In genomic region chr2:112216158-112216557, GRCh38 we compare ENCODE assay signal across 12 cellular contexts. TPM values are rescaled to one million over a fixed set of nuclear protein-coding genes. Genes with fewer than 3 reads are reported as not detected.
A peak's percentile ranks its signal among the peaks of the same experiment; 100 is the strongest.
DNase-seq lines count a peak whose midpoint lies in the region; ATAC-seq and TF ChIP-seq lines count a peak whose summit lies in the region.
"Had no signal": no experiment of that assay in that cellular context is flagged by ENCODE, and none has a peak within 500 bp of the region (broad histone marks: within the 10 kb centered on the region; RNA-seq: fewer than 3 reads in every experiment).

No MANE protein-coding gene starts in this region.

- H3K4me2 ChIP-seq in HCT116 (ENCODE audit: low read length) (no peak overlapping the region), SK-N-SH (no peak overlapping the region)

- TF ChIP-seq RAD21 in HCT116 (IDR thresholded peaks at IDR 0.05; ENCODE audit: low read depth) (peak; percentile 47), SK-N-SH (IDR thresholded peaks at IDR 0.05; ENCODE audit: low read length) (peak; percentile 32)

- H3K9me2 ChIP-seq in HCT116 (ENCODE audit: insufficient read depth): no peaks in the 10 kb centered on the region
- no peaks in the 10 kb centered on the region for H3K9me2 ChIP-seq in SK-N-SH

- H3K4me3 ChIP-seq in HCT116 (replicated peaks in 1 of 2; ENCODE audit: low read depth in 1 of 2, low read length in 2 of 2) (no peak overlapping the region), SK-N-SH (ENCODE audit: low read depth in 2 of 2, low read length in 1 of 2) (no peak overlapping the region; a peak in 1 of 4 replicates), fibroblast of the aortic adventitia (ENCODE audit: low read depth, low read length) (no peak overlapping the region)

- H3K9ac ChIP-seq in HCT116 (ENCODE audit: low read length): no peak overlapping the region
- no peak overlapping the region for H3K9ac ChIP-seq in SK-N-SH

- RAD21 ChIA-PET in HCT116 (lab: Charles Lee; ENCODE audit: low non-redundant PET in 1 of 2, low total read pairs in 2 of 2, uncharacterized antibody in 2 of 2, unreplicated experiment in 2 of 2): no interaction called here

- H3K36me3 ChIP-seq in HCT116 (ENCODE audit: control insufficient read depth in 1 of 2, insufficient read depth in 2 of 2, low read length in 2 of 2) (peaks cover 0 to 2% of the 10 kb centered on the region in 2 experiments; a peak in 2 of 4 replicates), SK-N-SH (replicated peaks in 1 of 2; ENCODE audit: control insufficient read depth in 1 of 2, insufficient read depth in 2 of 2, low read length in 1 of 2) (peaks cover 18 to 25% of the 10 kb centered on the region in 2 experiments)

- H3K27me3 ChIP-seq in HCT116 (ENCODE audit: insufficient read depth, low read length) (no peaks in the 10 kb centered on the region), SK-N-SH (ENCODE audit: insufficient read depth) (no peaks in the 10 kb centered on the region)

- H3K27ac ChIP-seq in HCT116 (ENCODE audit: low read depth, low read length) (no peak overlapping the region), SK-N-SH (ENCODE audit: low read depth in 2 of 2, low read length in 1 of 2) (no peak overlapping the region)

- in situ Hi-C loops in ACHN (cut with HindIII; ENCODE audit: low pct_ligation_motif_present, low pct_unique_long_range_greater_than_20kb, low sequenced_read_pairs): no loop called here

- DNase-seq in ACHN (peak; percentile 43), HCT116 (ENCODE audit: low read depth, low spot score) (no peak), SK-N-SH (peak; percentile 9), fibroblast of the aortic adventitia (ENCODE audit: low read depth) (peak; percentile 60), inferior parietal cortex (ENCODE audit: extremely low spot score) (no peak), epidermal melanocyte (ENCODE audit: insufficient read length, low spot score) (no peak), superior temporal gyrus (ENCODE audit: extremely low spot score) (no peak)
- DNase-seq: COR-L47, NCI-H446, occipital lobe, T-helper 17 cell had no signal

- no peaks in the 10 kb centered on the region for H4K20me1 ChIP-seq in HCT116 (ENCODE audit: insufficient read depth)
- H4K20me1 ChIP-seq in SK-N-SH (ENCODE audit: insufficient read depth): no peaks in the 10 kb centered on the region

- H3K9me3 ChIP-seq in HCT116 (ENCODE audit: control insufficient read depth in 1 of 2, insufficient read depth in 1 of 2, low read depth in 1 of 2, low read length in 2 of 2) (no peaks in the 10 kb centered on the region), SK-N-SH (no peaks in the 10 kb centered on the region)

- H3F3A ChIP-seq in SK-N-SH (replicated peaks; ENCODE audit: insufficient read depth): no peaks in the 10 kb centered on the region

- H2AFZ ChIP-seq in HCT116 (ENCODE audit: low read depth, low read length, poor library complexity, severe bottlenecking) (no peak overlapping the region), SK-N-SH (ENCODE audit: low read depth) (no peak overlapping the region)

- H3K4me1 ChIP-seq in HCT116 (ENCODE audit: control insufficient read depth in 1 of 2, insufficient read depth in 2 of 2, low read length in 2 of 2) (no peaks in the 10 kb centered on the region), SK-N-SH (ENCODE audit: control insufficient read depth in 1 of 2, insufficient read depth in 2 of 2, low read depth in 1 of 2, low read length in 1 of 2) (no peaks in the 10 kb centered on the region)

- POLR2A ChIA-PET in HCT116 (lab: Charles Lee) (interaction anchor here (1.0 kb wide), 1 partner anchor 39 kb away, joined by 4 read pairs; the partner anchor contains the start of gene ZC3H8), SK-N-SH (lab: Yijun Ruan, JAX) (no interaction called here)

- 93% methylated on average over 3 of the region's 3 CpGs for WGBS in SK-N-SH (ENCODE audit: low lambda C conversion rate)

- TF ChIP-seq CTCF in HCT116 (IDR thresholded peaks at IDR 0.05 in 2 of 3, conservative IDR thresholded peaks at IDR 0.05 in 1 of 3; ENCODE audit: borderline replicate concordance in 1 of 3, insufficient read depth in 1 of 3, low read depth in 2 of 3, low read length in 2 of 3) (peak; percentile 25 to 42 (median 42); a peak in 5 of 6 replicates), SK-N-SH (IDR thresholded peaks at IDR 0.05) (peak; percentile 40), fibroblast of the aortic adventitia (IDR thresholded peaks at IDR 0.05; ENCODE audit: insufficient read depth, low read length) (peak; percentile 59)

- BruUV-seq in HCT116 (replicated peaks; lab: Mats Ljungman, UMichigan): no TSS peak

- intact Hi-C loops in HCT116 (cut with micrococcal nuclease): no loop called here

- no peak for TF ChIP-seq EP300 in SK-N-SH (IDR thresholded peaks at IDR 0.05; ENCODE audit: borderline replicate concordance in 1 of 2, low read depth in 1 of 2, low read length in 1 of 2)

- no peaks in the 10 kb centered on the region for H3K79me2 ChIP-seq in HCT116 (ENCODE audit: insufficient read depth, low read length)
- H3K79me2 ChIP-seq in SK-N-SH (ENCODE audit: insufficient read depth): no peaks in the 10 kb centered on the region

- CTCF ChIA-PET in HCT116 (lab: Charles Lee): interaction anchor here (0.8 to 1.3 kb wide), 5 partner anchors 12 to 95 kb away, joined by 3 to 5 read pairs (median 3); no protein-coding TSS in a partner anchor
- CTCF ChIA-PET in SK-N-SH (lab: Yijun Ruan, JAX): interaction anchor here (1.2 to 1.5 kb wide), 4 partner anchors 10 to 95 kb away, joined by 3 to 4 read pairs (median 4); no protein-coding TSS in a partner anchor

- no peak for TF ChIP-seq POLR2A in HCT116 (IDR thresholded peaks at IDR 0.05; ENCODE audit: borderline replicate concordance, extremely low read depth, insufficient read depth, insufficient read length)

- ATAC-seq in HCT116 (peak; percentile 88), HG02759 (IDR thresholded peaks at IDR 0.05; ENCODE audit: unreplicated experiment) (no peak)
- ATAC-seq: T-helper 17 cell had no signal

TF ChIP-seq in HCT116, 20 proteins besides CTCF, POLR2A, EP300 and RAD21:
- TF ChIP-seq ELF1 (IDR thresholded peaks at IDR 0.05; ENCODE audit: borderline replicate concordance, low read depth): no peak
- TF ChIP-seq YY1 (IDR thresholded peaks at IDR 0.05; ENCODE audit: extremely low read depth, insufficient replicate concordance, low read depth, low read length): no peak
- no peak for TF ChIP-seq CEBPB (IDR thresholded peaks at IDR 0.05; ENCODE audit: low read depth)
- no peak for TF ChIP-seq ZNF274 (IDR thresholded peaks at IDR 0.05; ENCODE audit: low read depth, low read length)
- TF ChIP-seq EZH2 (IDR thresholded peaks at IDR 0.05): no peak
- TF ChIP-seq POLR2AphosphoS5 (IDR thresholded peaks at IDR 0.05; ENCODE audit: low read depth, low read length): no peak

TF ChIP-seq in SK-N-SH, 30 proteins besides CTCF, POLR2A, EP300 and RAD21:
- TF ChIP-seq NRF1 (IDR thresholded peaks at IDR 0.05; ENCODE audit: low read depth, low read length) (no peak), MXI1 (IDR thresholded peaks at IDR 0.05; ENCODE audit: low read depth, low read length) (no peak), PBX3 (IDR thresholded peaks at IDR 0.05) (no peak), SMC3 (IDR thresholded peaks at IDR 0.05; ENCODE audit: low read depth, low read length) (peak; percentile 14; the same call in 1 of the 2 replicates), NFIC (IDR thresholded peaks at IDR 0.05; ENCODE audit: borderline replicate concordance) (no peak), TAF1 (IDR thresholded peaks at IDR 0.05; ENCODE audit: borderline replicate concordance, low read depth, low read length) (no peak), FOXJ3 (CRISPR knock-in tag; IDR thresholded peaks at IDR 0.05) (no peak)

RNA-seq across cellular contexts. Expression of gene ZC3H8, which starts 38.7 kb away (rescaled TPM):
- 13.4 TPM for total RNA-seq in HCT116 (2021; ENCODE audit: unreplicated experiment)
- 8.4 and 9.2 TPM in 2 replicates for polyA plus RNA-seq in HCT116 (2012)
- 3.0 and 3.3 TPM in 2 replicates for polyA plus RNA-seq in SK-N-SH (2012; rRNA removed)
- polyA plus RNA-seq in SK-N-SH (2012; cell fraction: cytosol; rRNA removed): 5.0 and 6.4 TPM in 2 replicates
- polyA plus RNA-seq in SK-N-SH (2012; cell fraction: nucleus; rRNA removed): 5.4 and 9.8 TPM in 2 replicates
- 17.4 and 45.1 TPM in 2 replicates for total RNA-seq in fibroblast of the aortic adventitia (ENCODE audit: low replicate concordance)

RNA-seq across cellular contexts. Expression of gene ZC3H6, which starts 59.2 kb away (rescaled TPM):
- total RNA-seq in HCT116 (2021; ENCODE audit: unreplicated experiment) (7.0 TPM), fibroblast of the aortic adventitia (ENCODE audit: low replicate concordance) (2.9 and 7.5 TPM in 2 replicates)
- polyA plus RNA-seq in HCT116 (2012): 2.1 and 2.8 TPM in 2 replicates
- 0.71 and 0.86 TPM in 2 replicates for polyA plus RNA-seq in SK-N-SH (2012; rRNA removed)
- 1.0 and 1.3 TPM in 2 replicates for polyA plus RNA-seq in SK-N-SH (2012; cell fraction: cytosol; rRNA removed)
- 1.2 and 2.3 TPM in 2 replicates for polyA plus RNA-seq in SK-N-SH (2012; cell fraction: nucleus; rRNA removed)

Comparison
In these comparisons a context has a peak if more than half of its experiments do, and no peak if none do; other contexts are left out.
1. DNase-seq: peak in ACHN (single experiment), SK-N-SH (single experiment) and fibroblast of the aortic adventitia (single experiment); none in HCT116 (single experiment), inferior parietal cortex (single experiment), epidermal melanocyte (single experiment) and superior temporal gyrus (single experiment).
2. Peak in every context shown above with its lines, with median percentiles within 50 percentile points of each other: CTCF ChIP-seq.